ENCODE assay signal across 8 cellular contexts in genomic region chr14:28142400-28143015, GRCh38.
DNase-seq lines count a peak whose midpoint lies in the region; ATAC-seq and TF ChIP-seq lines count a peak whose summit lies in the region.

No MANE protein-coding gene starts in this region.

- no peak for ATAC-seq in GM21723 (IDR thresholded peaks at IDR 0.05; ENCODE audit: unreplicated experiment)

- H3K4me3 ChIP-seq in kidney epithelial cell (ENCODE audit: low read depth, low read length), result no peak overlapping the region

- H3K27me3 ChIP-seq in kidney epithelial cell (ENCODE audit: control insufficient read depth, insufficient read depth, low read length), result no peaks in the 10 kb centered on the region

- peak; percentile 50 for TF ChIP-seq CTCF in kidney epithelial cell (IDR thresholded peaks at IDR 0.05; ENCODE audit: insufficient read depth, low read length, poor library complexity, severe bottlenecking)

- no peaks in the 10 kb centered on the region for H3K36me3 ChIP-seq in kidney epithelial cell (ENCODE audit: control insufficient read depth, insufficient read depth, low read length)

- DNase-seq in DMS53 (lab: John Stamatoyannopoulos, UW) (peak; percentile 49), NCI-H1092 treated with DMSO at 0.1 percent for 48 hours (lab: John Stamatoyannopoulos, UW) (peak; percentile 91), SK-N-DZ (ENCODE audit: low spot score) (peak; percentile 49), kidney epithelial cell (ENCODE audit: low read depth) (no peak), middle frontal gyrus (ENCODE audit: extremely low spot score, low spot score) (no peak), activated gamma-delta T cell (lab: John Stamatoyannopoulos, UW) (no peak), GDM1 (lab: John Stamatoyannopoulos, UW) (no peak)

Comparison
In these comparisons a context has a peak if more than half of its experiments do, and no peak if none do; other contexts are left out.
1. DNase-seq: peak in DMS53 (single experiment), NCI-H1092 treated with DMSO at 0.1 percent for 48 hours (single experiment) and SK-N-DZ (single experiment); none in kidney epithelial cell (single experiment), middle frontal gyrus (single experiment), activated gamma-delta T cell (single experiment) and GDM1 (single experiment).